In the genomic region with DNA sequence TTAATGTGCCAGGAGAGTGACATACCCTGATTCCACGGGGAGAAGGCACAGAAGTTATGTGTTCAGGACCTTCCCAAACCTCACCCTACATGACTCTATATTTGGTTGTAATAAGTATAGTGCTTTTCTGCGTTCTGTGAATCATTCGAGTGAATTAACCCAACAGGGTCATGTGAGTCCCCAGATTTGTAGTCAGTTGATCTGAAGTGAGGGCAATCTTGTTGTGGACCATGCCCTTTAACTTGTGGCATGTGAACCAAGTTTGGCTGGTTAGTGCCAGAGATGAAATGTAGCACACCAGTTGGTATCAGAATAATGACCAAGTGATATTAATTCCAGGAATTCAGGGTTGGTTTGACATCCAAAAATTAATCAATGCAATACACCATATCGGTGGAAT, we compare ENCODE assay signal across 27 cellular contexts.
A peak's percentile ranks its signal among the peaks of the same experiment; 100 is the strongest.
DNase-seq lines count a peak whose midpoint lies in the region; ATAC-seq, FAIRE-seq and TF ChIP-seq lines count a peak whose summit lies in the region.
"Had no signal": no experiment of that assay in that cellular context is flagged by ENCODE, and none has a peak within 500 bp of the region (broad histone marks: within the 10 kb centered on the region; RNA-seq: fewer than 3 reads in every experiment).

No MANE protein-coding gene starts in this region.

- H2AK5ac ChIP-seq in trophoblast cell (ENCODE audit: low read length): no peak overlapping the region

- H3K27ac ChIP-seq in astrocyte (ENCODE audit: low read depth, low read length) (no peak overlapping the region), K562 (ENCODE audit: extremely low read depth, low read depth, low read length) (no peak overlapping the region), trophoblast cell (ENCODE audit: low read depth, low read length) (no peak overlapping the region), mammary epithelial cell (ENCODE audit: insufficient read depth, low read depth, low read length) (no peak overlapping the region)
- H3K27ac ChIP-seq: BLaER1 had no signal

- H4K12ac ChIP-seq in trophoblast cell (ENCODE audit: low read depth, low read length): no peak overlapping the region

- H3K14ac ChIP-seq in trophoblast cell (ENCODE audit: low read length): no peak overlapping the region

- H3K4me3 Mint-ChIP-seq in astrocyte (ENCODE audit: unreplicated experiment): no peak overlapping the region
- H3K4me3 Mint-ChIP-seq: CD14-positive monocyte; CD4-positive, alpha-beta memory T cell; CD4-positive, CD25-positive, alpha-beta regulatory T cell; CD8-positive, alpha-beta memory T cell had no signal

- CTCF ChIA-PET in K562 (lab: Yijun Ruan, JAX; ENCODE audit: low intra/inter-chr PET ratio): no interaction called here
- CTCF ChIA-PET in mammary epithelial cell (lab: Charles Lee; ENCODE audit: low non-redundant PET): no interaction called here

- no peak overlapping the region for H2BK12ac ChIP-seq in trophoblast cell (ENCODE audit: low read length)

- BruUV-seq in K562 (replicated peaks; lab: Mats Ljungman, UMichigan) (no TSS peak), mammary epithelial cell (replicated peaks; lab: Mats Ljungman, UMichigan) (no TSS peak)

- no peak overlapping the region for H3K18ac ChIP-seq in trophoblast cell (ENCODE audit: low read length)

- H3K9ac ChIP-seq in astrocyte (ENCODE audit: low read length) (no peak overlapping the region), K562 (ENCODE audit: insufficient read depth in 1 of 2, low read depth in 2 of 2, low read length in 2 of 2) (no peak overlapping the region), trophoblast cell (ENCODE audit: low read length) (peak overlapping the region; percentile 48), mammary epithelial cell (ENCODE audit: insufficient read depth, low read length) (no peak overlapping the region)
- H3K9ac ChIP-seq: BLaER1 had no signal

- no peak overlapping the region for H2BK5ac ChIP-seq in trophoblast cell (ENCODE audit: low read depth, low read length, poor library complexity)

- H4K8ac ChIP-seq in trophoblast cell (ENCODE audit: low read depth, low read length): no peak overlapping the region

- peaks cover 4% of the 10 kb centered on the region for H3K36me3 Mint-ChIP-seq in astrocyte (ENCODE audit: low read depth, unreplicated experiment)
- H3K36me3 Mint-ChIP-seq: CD14-positive monocyte had no signal

- WGBS in K562 (ENCODE audit: insufficient coverage, low coverage, missing lambda C conversion rate): 3% methylated on average over 4 of the region's 4 CpGs
- WGBS in trophoblast cell (ENCODE audit: extremely low coverage, insufficient coverage, insufficient read length): no CpG with 5 or more reads among the region's 4 CpGs
- 73% methylated on average over 4 of the region's 4 CpGs for WGBS in mammary epithelial cell (ENCODE audit: low coverage, missing lambda C conversion rate)

- intact Hi-C loops in K562 (cut with micrococcal nuclease): loop anchor here (10.0 kb wide), 1 partner anchor 180 kb away; no protein-coding TSS in a partner anchor
- intact Hi-C loops in mammary epithelial cell (cut with micrococcal nuclease): no loop called here

- H3K4ac ChIP-seq in trophoblast cell (ENCODE audit: low read depth, low read length): no peak overlapping the region

- H4K91ac ChIP-seq in trophoblast cell (ENCODE audit: low read depth, low read length): no peak overlapping the region

- no peaks in the 10 kb centered on the region for H3K27me3 ChIP-seq in astrocyte (ENCODE audit: insufficient read depth, low read length)
- H3K27me3 ChIP-seq in K562 (ENCODE audit: control insufficient read depth in 2 of 2, insufficient read depth in 2 of 2, low read length in 2 of 2): no peaks in the 10 kb centered on the region
- H3K27me3 ChIP-seq in trophoblast cell (ENCODE audit: insufficient read depth, low read length): no peaks in the 10 kb centered on the region
- no peaks in the 10 kb centered on the region for H3K27me3 ChIP-seq in mammary epithelial cell (ENCODE audit: insufficient read depth, low read length)
- H3K27me3 ChIP-seq: BE2C, BLaER1 had no signal

- no peak overlapping the region for H3K4me2 ChIP-seq in astrocyte (ENCODE audit: low read length)
- H3K4me2 ChIP-seq in K562 (ENCODE audit: insufficient read depth, low read length): no peak overlapping the region
- H3K4me2 ChIP-seq in trophoblast cell (ENCODE audit: low read length): no peak overlapping the region
- no peak overlapping the region for H3K4me2 ChIP-seq in mammary epithelial cell (ENCODE audit: insufficient read depth, low read depth, low read length)
- H3K4me2 ChIP-seq: BLaER1 had no signal

- H3K36me3 ChIP-seq in astrocyte (ENCODE audit: insufficient read depth, low read length): no peaks in the 10 kb centered on the region
- H3K36me3 ChIP-seq in K562 (ENCODE audit: control insufficient read depth, insufficient read depth, low read length): no peaks in the 10 kb centered on the region
- no peaks in the 10 kb centered on the region for H3K36me3 ChIP-seq in trophoblast cell (ENCODE audit: control insufficient read depth in 1 of 2, insufficient read depth in 2 of 2, low read length in 2 of 2)
- no peaks in the 10 kb centered on the region for H3K36me3 ChIP-seq in mammary epithelial cell (ENCODE audit: insufficient read depth, low read length)
- H3K36me3 ChIP-seq: BE2C, BLaER1 had no signal

- TF ChIP-seq CTCF in astrocyte (IDR thresholded peaks at IDR 0.05; ENCODE audit: insufficient read depth, low read depth, low read length) (no peak), K562 (IDR thresholded peaks at IDR 0.05 in 2 of 3, conservative IDR thresholded peaks at IDR 0.05 in 1 of 3; ENCODE audit: insufficient read depth in 2 of 3, low read depth in 1 of 3, low read length in 3 of 3) (no peak), mammary epithelial cell (conservative IDR thresholded peaks at IDR 0.05 in 1 of 2, IDR thresholded peaks at IDR 0.05 in 1 of 2; ENCODE audit: extremely low read depth in 1 of 2, insufficient read depth in 1 of 2, low read depth in 1 of 2, low read length in 2 of 2) (no peak)

- H3K79me2 ChIP-seq in astrocyte (ENCODE audit: insufficient read depth, low read length) (no peaks in the 10 kb centered on the region), K562 (ENCODE audit: control insufficient read depth, insufficient read depth, low read length) (no peaks in the 10 kb centered on the region), trophoblast cell (ENCODE audit: control insufficient read depth, insufficient read depth, low read length, poor library complexity) (no peaks in the 10 kb centered on the region), mammary epithelial cell (ENCODE audit: insufficient read depth, low read length) (no peaks in the 10 kb centered on the region)

- TF ChIP-seq RAD21 in K562 (CRISPR knock-in tag; conservative IDR thresholded peaks at IDR 0.05 in 1 of 2, IDR thresholded peaks at IDR 0.05 in 1 of 2): no peak

- FAIRE-seq in astrocyte (lab: Jason Lieb, UNC): peak; percentile 59
- FAIRE-seq in K562 (lab: Jason Lieb, UNC): no peak
- FAIRE-seq: A204.1, GM12878, GM12892, GM18507 had no signal

- no peaks in the 10 kb centered on the region for H3K4me1 Mint-ChIP-seq in astrocyte (ENCODE audit: low read depth, unreplicated experiment)
- H3K4me1 Mint-ChIP-seq: CD4-positive, alpha-beta memory T cell; CD4-positive, CD25-positive, alpha-beta regulatory T cell; CD8-positive, alpha-beta memory T cell had no signal

- no peak overlapping the region for H3K23ac ChIP-seq in trophoblast cell (ENCODE audit: low read length)

- H3K9me3 ChIP-seq in astrocyte (ENCODE audit: insufficient read depth, low read depth, low read length) (no peaks in the 10 kb centered on the region), K562 (replicated peaks; ENCODE audit: control insufficient read depth, insufficient read depth, low read depth, low read length) (no peaks in the 10 kb centered on the region), trophoblast cell (ENCODE audit: insufficient read depth, low read depth, low read length) (no peaks in the 10 kb centered on the region), mammary epithelial cell (replicated peaks; ENCODE audit: insufficient read depth, low read length) (peaks cover 5% of the 10 kb centered on the region)
- H3K9me3 ChIP-seq: BE2C had no signal

- H3K27me3 Mint-ChIP-seq in astrocyte (ENCODE audit: low read depth, unreplicated experiment): peaks cover 6% of the 10 kb centered on the region

- no peak for ATAC-seq in K562
- ATAC-seq: GM12878 had no signal

- H4K20me1 ChIP-seq in astrocyte (ENCODE audit: insufficient read depth, low read length): no peaks in the 10 kb centered on the region
- no peaks in the 10 kb centered on the region for H4K20me1 ChIP-seq in K562 (replicated peaks; ENCODE audit: control insufficient read depth, insufficient read depth, low read length)
- no peaks in the 10 kb centered on the region for H4K20me1 ChIP-seq in mammary epithelial cell (ENCODE audit: insufficient read depth, low read length)
- H4K20me1 ChIP-seq: BLaER1 had no signal

- H3K9me3 Mint-ChIP-seq in astrocyte (ENCODE audit: unreplicated experiment): peaks cover 6% of the 10 kb centered on the region

- no peak overlapping the region for H3K4me3 ChIP-seq in astrocyte (ENCODE audit: insufficient read depth, low read depth, low read length)
- no peak overlapping the region for H3K4me3 ChIP-seq in K562
- no peak overlapping the region for H3K4me3 ChIP-seq in trophoblast cell (ENCODE audit: low read depth, low read length)
- no peak overlapping the region for H3K4me3 ChIP-seq in mammary epithelial cell (replicated peaks in 1 of 3; ENCODE audit: insufficient read depth in 1 of 3, low read depth in 2 of 3, low read length in 3 of 3)
- H3K4me3 ChIP-seq: BLaER1, GM12878 had no signal

- POLR2A ChIA-PET in K562 (lab: Yijun Ruan, JAX): interaction anchor here (0.6 kb wide), 1 partner anchor 66 kb away, joined by 4 read pairs; no protein-coding TSS in a partner anchor

- dilution Hi-C loops in mammary epithelial cell (cut with HindIII; ENCODE audit: low sequenced_read_pairs): no loop called here

- H2BK120ac ChIP-seq in trophoblast cell (ENCODE audit: insufficient read depth, low read length, poor library complexity): no peak overlapping the region

- no peaks in the 10 kb centered on the region for H3K9me1 ChIP-seq in K562 (ENCODE audit: control insufficient read depth, insufficient read depth, low read length)

- in situ Hi-C loops in K562 (cut with MboI) (no loop called here), mammary epithelial cell (cut with MboI; ENCODE audit: low sequenced_read_pairs in 2 of 2) (no loop called here)

- no peak for TF ChIP-seq POLR2A in K562 (conservative IDR thresholded peaks at IDR 0.05)

- no peak for TF ChIP-seq EP300 in K562 (IDR thresholded peaks at IDR 0.05; ENCODE audit: low read length)

- DNase-seq in astrocyte (ENCODE audit: low read depth) (no peak), K562 (ENCODE audit: extremely low read depth in 1 of 4, low spot score in 3 of 4) (no peak), trophoblast cell (no peak), NCI-H345 treated with DMSO at 0.1 percent for 48 hours (lab: John Stamatoyannopoulos, UW; ENCODE audit: unreplicated experiment) (no peak), mammary epithelial cell (no peak), NCI-H146 treated with DMSO at 0.1 percent for 48 hours (lab: John Stamatoyannopoulos, UW; ENCODE audit: unreplicated experiment) (no peak)
- DNase-seq: 8988T; ACHN; BE2C; C1 segment of cervical spinal cord; CD4-positive, alpha-beta memory T cell; CD4-positive, CD25-positive, alpha-beta regulatory T cell; CD8-positive, alpha-beta memory T cell; COR-L47; DMS 273 treated with DMSO at 0.1 percent for 48 hours; DMS153; DMS53; DMS79; DND-41; EL; GDM1 had no signal

- H2AFZ ChIP-seq in astrocyte (ENCODE audit: low read depth, low read length) (no peak overlapping the region), K562 (ENCODE audit: low read depth, low read length) (no peak overlapping the region), trophoblast cell (ENCODE audit: insufficient read depth, low read length, poor library complexity) (no peak overlapping the region), mammary epithelial cell (ENCODE audit: low read depth, low read length) (no peak overlapping the region)

- no peaks in the 10 kb centered on the region for H3K4me1 ChIP-seq in astrocyte (ENCODE audit: insufficient read depth, low read length)
- H3K4me1 ChIP-seq in K562 (replicated peaks in 1 of 2; ENCODE audit: control insufficient read depth in 2 of 2, insufficient read depth in 2 of 2, low read length in 2 of 2): no peaks in the 10 kb centered on the region
- peaks cover 0 to 5% of the 10 kb centered on the region in 2 experiments for H3K4me1 ChIP-seq in trophoblast cell (ENCODE audit: control insufficient read depth in 1 of 2, insufficient read depth in 2 of 2, low read length in 2 of 2)
- peaks cover 7% of the 10 kb centered on the region for H3K4me1 ChIP-seq in mammary epithelial cell (ENCODE audit: insufficient read depth, low read length)

- H3K27ac Mint-ChIP-seq in astrocyte (ENCODE audit: unreplicated experiment): no peak overlapping the region
- H3K27ac Mint-ChIP-seq: CD14-positive monocyte; CD4-positive, alpha-beta memory T cell; CD4-positive, CD25-positive, alpha-beta regulatory T cell; CD8-positive, alpha-beta memory T cell had no signal

- H3K79me1 ChIP-seq in trophoblast cell (ENCODE audit: low read length): no peaks in the 10 kb centered on the region
